ENCODE assay signal across 1 cellular context in the genomic region with DNA sequence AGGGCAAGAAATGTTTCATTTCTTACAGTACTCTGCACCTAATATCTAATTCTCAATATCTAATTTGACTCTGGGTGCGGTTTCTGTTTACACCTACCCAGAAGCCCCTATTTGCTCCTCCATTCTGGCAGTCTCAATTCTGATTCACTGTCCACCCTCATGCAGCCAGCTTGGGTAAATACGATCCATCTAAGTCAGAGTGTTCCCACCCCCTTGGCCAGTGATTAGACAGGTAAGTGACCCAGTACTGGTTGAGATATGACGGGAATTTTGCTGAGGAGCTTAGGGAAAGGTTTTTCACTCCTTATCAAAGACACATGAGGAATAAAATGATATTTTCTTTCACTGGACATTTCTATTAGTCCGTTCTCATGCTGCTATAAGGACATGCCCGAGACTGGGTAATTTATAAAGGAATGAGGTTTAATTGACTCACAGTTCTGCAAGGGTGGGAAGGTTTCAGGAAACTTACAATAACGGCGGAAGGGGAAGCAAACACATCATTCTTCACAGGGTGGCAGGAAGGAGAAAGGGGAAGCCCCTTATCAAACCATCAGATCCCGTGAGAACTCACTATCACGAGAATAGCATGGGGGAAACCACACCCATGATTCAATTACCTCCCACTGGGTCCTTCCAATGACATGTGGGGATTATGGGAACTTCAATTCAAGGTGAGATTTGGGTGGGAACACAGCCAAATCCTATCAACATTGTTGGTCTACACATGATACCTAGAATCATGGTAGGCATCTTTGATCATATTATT.
TF ChIP-seq lines count a peak whose summit lies in the region.

No MANE protein-coding gene starts in this region.

TF ChIP-seq in HEK293, 187 proteins besides CTCF, POLR2A, EP300 and RAD21 (continued from another document):
- TF ChIP-seq KLF1 (tag by site-specific recombination; IDR thresholded peaks at IDR 0.05): peak; percentile 51; the same call in 1 of the 2 replicates
